8 cellular contexts compared by ENCODE assay signal in the genomic region with DNA sequence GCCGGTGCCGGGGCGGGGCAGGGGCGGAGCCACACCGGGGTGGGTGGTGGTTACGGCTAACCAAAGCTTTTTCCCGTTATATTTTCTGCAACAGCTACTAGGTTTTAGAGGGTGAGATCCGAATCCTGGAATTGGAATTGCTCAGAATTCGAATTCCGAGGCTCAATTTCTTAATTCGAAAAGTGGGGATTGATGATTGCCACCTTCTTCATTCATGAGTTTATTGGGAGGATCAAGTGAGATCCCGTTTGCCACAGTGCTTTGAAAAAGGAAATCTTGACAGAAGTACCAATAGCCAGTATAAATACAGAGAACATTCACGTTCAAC. TPM values are rescaled to one million over a fixed set of nuclear protein-coding genes. Genes with fewer than 3 reads are reported as not detected.
DNase-seq lines count a peak whose midpoint lies in the region; ATAC-seq and TF ChIP-seq lines count a peak whose summit lies in the region.

No MANE protein-coding gene starts in this region.

- WGBS in heart right ventricle, 2 donors: 0% methylated on average over 13 of the region's 13 CpGs
- under 1% methylated on average over 11 of the region's 13 CpGs for WGBS in mesenchymal stem cell
- under 1% methylated on average over 13 of the region's 13 CpGs for WGBS in urinary bladder

- peaks cover 17% of the 10 kb centered on the region for H3K79me1 ChIP-seq in mesenchymal stem cell (replicated peaks; ENCODE audit: low read length, poor library complexity, severe bottlenecking)

- H3K27me3 ChIP-seq in heart right ventricle (no peaks in the 10 kb centered on the region), mesenchymal stem cell (ENCODE audit: control insufficient read depth in 1 of 2, insufficient read depth in 1 of 2, low read length in 2 of 2) (no peaks in the 10 kb centered on the region)

- H2BK120ac ChIP-seq in mesenchymal stem cell (ENCODE audit: low read depth, low read length): no peak overlapping the region

- no peak overlapping the region for H2BK15ac ChIP-seq in mesenchymal stem cell (ENCODE audit: low read depth, poor library complexity, severe bottlenecking)

- no peak overlapping the region for H4K8ac ChIP-seq in mesenchymal stem cell (ENCODE audit: low read length)

- H3K23ac ChIP-seq in mesenchymal stem cell (ENCODE audit: low read length in 2 of 2): no peak overlapping the region

- H2AK5ac ChIP-seq in mesenchymal stem cell (ENCODE audit: low read length, severe bottlenecking): no peak overlapping the region

- H3K4me1 ChIP-seq in heart right ventricle: peaks cover 0 to 29% (median 23%) of the 10 kb centered on the region in 9 donors
- peaks cover 6% of the 10 kb centered on the region for H3K4me1 ChIP-seq in mesenchymal stem cell (ENCODE audit: control insufficient read depth, insufficient read depth, low read depth, low read length)
- H3K4me1 ChIP-seq in urinary bladder (ENCODE audit: insufficient read depth): no peaks in the 10 kb centered on the region

- no peaks in the 10 kb centered on the region for H3K9me3 ChIP-seq in heart right ventricle
- H3K9me3 ChIP-seq in mesenchymal stem cell (ENCODE audit: control insufficient read depth, low read length): no peaks in the 10 kb centered on the region

- intact Hi-C loops in heart right ventricle (cut with DNase I) (loop anchor here in 2 of 10 donors (2.0 kb wide), 2 partner anchors 29 to 51 kb away; partner anchors contain the start of genes C1orf50 (in 2 of the 2), P3H1 (in 2 of the 2) and ZNF691 (in 1 of the 2)), left ventricle myocardium superior (cut with micrococcal nuclease) (no loop called here), left colon (cut with DNase I, micrococcal nuclease) (no loop called here)

- no peak for TF ChIP-seq CTCF in heart right ventricle (IDR thresholded peaks at IDR 0.05)

- H3K9ac ChIP-seq in mesenchymal stem cell (ENCODE audit: low read length): peak overlapping the region; percentile 80

- H3K4ac ChIP-seq in mesenchymal stem cell (ENCODE audit: low read depth in 1 of 2, low read length in 2 of 2): no peak overlapping the region

- H3K14ac ChIP-seq in mesenchymal stem cell (ENCODE audit: low read length in 2 of 2): no peak overlapping the region

- no peak overlapping the region for H2BK5ac ChIP-seq in mesenchymal stem cell (ENCODE audit: low read depth, low read length, poor library complexity, severe bottlenecking)

- H3K4me2 ChIP-seq in mesenchymal stem cell (ENCODE audit: low read length, poor library complexity, severe bottlenecking): peak overlapping the region; percentile 61

- no peak overlapping the region for H3K18ac ChIP-seq in mesenchymal stem cell (ENCODE audit: low read depth in 1 of 2, low read length in 2 of 2)

- ATAC-seq in heart right ventricle (no peak), left ventricle myocardium superior (no peak), left lobe of liver (no peak), left colon (no peak)

- H2BK12ac ChIP-seq in mesenchymal stem cell (ENCODE audit: low read length in 2 of 2): no peak overlapping the region

- H3K27ac ChIP-seq in heart right ventricle (peak overlapping the region; percentile 93 to 100 (median 99)), angular gyrus (ENCODE audit: low read depth, low read length) (peak overlapping the region; percentile 34), mesenchymal stem cell (ENCODE audit: low read length, poor library complexity, severe bottlenecking) (no peak overlapping the region), urinary bladder (ENCODE audit: low read depth) (no peak overlapping the region)

- no peak overlapping the region for H4K91ac ChIP-seq in mesenchymal stem cell (ENCODE audit: low read length)

- DNase-seq in heart right ventricle: no peak
- no peak for DNase-seq in left ventricle myocardium superior
- DNase-seq in mesenchymal stem cell: no peak
- no peak for DNase-seq in left lobe of liver (ENCODE audit: low spot score)
- no peak for DNase-seq in left colon
- no peak for DNase-seq in kidney glomerular epithelial cell (lab: John Stamatoyannopoulos, UW)

- H3K4me3 ChIP-seq in heart right ventricle (peak overlapping the region; percentile 29 to 92 (median 74)), mesenchymal stem cell (ENCODE audit: insufficient read depth in 1 of 2, low read depth in 1 of 2, low read length in 2 of 2) (peak overlapping the region in 1 of 2 experiments; percentile 76), urinary bladder (ENCODE audit: low read depth, low read length) (peak overlapping the region; percentile 69)

- H2AFZ ChIP-seq in mesenchymal stem cell (ENCODE audit: low read depth, low read length): no peak overlapping the region

- peaks cover 0 to 15% (median 0%) of the 10 kb centered on the region in 9 donors for H3K36me3 ChIP-seq in heart right ventricle
- H3K36me3 ChIP-seq in mesenchymal stem cell (ENCODE audit: control insufficient read depth in 1 of 2, insufficient read depth in 2 of 2, low read depth in 1 of 2, low read length in 2 of 2): peaks cover 4 to 9% of the 10 kb centered on the region in 2 experiments
- H3K36me3 ChIP-seq in urinary bladder (ENCODE audit: insufficient read depth): no peaks in the 10 kb centered on the region

RNA-seq across cellular contexts. Expression of gene SVBP, which starts 0.2 kb away (rescaled TPM):
- 10 to 100 TPM; 11.6 to 19.7 (median 13.8) TPM for total RNA-seq in heart right ventricle
- polyA plus RNA-seq in heart right ventricle: 10 to 100 TPM; 24.7 to 31.7 TPM
- 14.2 TPM for total RNA-seq in left ventricle myocardium superior
- 39.9 TPM for polyA plus RNA-seq in mesenchymal stem cell (2013, experiment 1 of 2)
- polyA plus RNA-seq in mesenchymal stem cell (2013, experiment 2 of 2): 39.5 TPM
- 30.8 TPM for total RNA-seq in urinary bladder
- 35.5 TPM for polyA plus RNA-seq in urinary bladder
- 6.9 TPM for total RNA-seq in left lobe of liver
- total RNA-seq in left colon: 10 to 100 TPM; 11.7 to 18.0 TPM

RNA-seq across cellular contexts. Expression of gene ERMAP, which starts 0.5 kb away (rescaled TPM):
- 1 to 10 TPM; 2.2 to 6.1 (median 5.0) TPM for total RNA-seq in heart right ventricle
- polyA plus RNA-seq in heart right ventricle: 1 to 10 TPM; 1.4 to 4.0 TPM
- 5.1 TPM for total RNA-seq in left ventricle myocardium superior
- polyA plus RNA-seq in mesenchymal stem cell (2013, experiment 1 of 2): 7.8 TPM
- 7.6 TPM for polyA plus RNA-seq in mesenchymal stem cell (2013, experiment 2 of 2)
- 12.3 TPM for total RNA-seq in urinary bladder
- polyA plus RNA-seq in urinary bladder: 8.2 TPM
- total RNA-seq in left lobe of liver: 15.1 TPM
- 10 to 100 TPM; 12.5 to 15.6 TPM for total RNA-seq in left colon

RNA-seq across cellular contexts. Expression of gene ZNF691, which starts 29.0 kb away (rescaled TPM):
- total RNA-seq in heart right ventricle: 1 to 10 TPM; 6.0 to 9.2 (median 7.9) TPM
- 10 to 100 TPM in 1 of 2 donors, 1 to 10 TPM in 1; 6.7 to 10.1 TPM for polyA plus RNA-seq in heart right ventricle
- total RNA-seq in left ventricle myocardium superior: 8.0 TPM
- polyA plus RNA-seq in mesenchymal stem cell (2013, experiment 1 of 2): 6.0 TPM
- 5.7 TPM for polyA plus RNA-seq in mesenchymal stem cell (2013, experiment 2 of 2)
- total RNA-seq in urinary bladder: 10.3 TPM
- 12.0 TPM for polyA plus RNA-seq in urinary bladder
- total RNA-seq in left lobe of liver: 6.8 TPM
- 1 to 10 TPM; 4.3 to 5.0 TPM for total RNA-seq in left colon

RNA-seq across cellular contexts. Expression of gene TMEM269, which starts 32.6 kb away (rescaled TPM):
- total RNA-seq in heart right ventricle (under 1 TPM in 2 of 10 donors, not detected in 8; 0.07 to 0.09 TPM), left ventricle myocardium superior (not detected), urinary bladder (not detected), left lobe of liver (0.08 TPM), left colon (1 to 10 TPM in 1 of 2 donors, under 1 TPM in 1; 0.20 to 1.6 TPM)
- polyA plus RNA-seq in heart right ventricle (under 1 TPM in 1 of 2 donors, not detected in 1; 0.01 TPM), urinary bladder (0.05 TPM)
- 0.04 TPM for polyA plus RNA-seq in mesenchymal stem cell (2013, experiment 1 of 2)
- polyA plus RNA-seq in mesenchymal stem cell (2013, experiment 2 of 2): 0.07 TPM

RNA-seq across cellular contexts. Expression of gene C1orf50, which starts 50.4 kb away (rescaled TPM):
- total RNA-seq in heart right ventricle (10 to 100 TPM in 2 of 10 donors, 1 to 10 TPM in 8; 4.9 to 10.7 (median 8.5) TPM), left ventricle myocardium superior (10.4 TPM), urinary bladder (5.1 TPM), left lobe of liver (4.0 TPM), left colon (1 to 10 TPM; 5.6 to 8.7 TPM)
- polyA plus RNA-seq in heart right ventricle (1 to 10 TPM; 4.7 to 5.8 TPM), urinary bladder (3.4 TPM)
- 2.2 TPM for polyA plus RNA-seq in mesenchymal stem cell (2013, experiment 1 of 2)
- polyA plus RNA-seq in mesenchymal stem cell (2013, experiment 2 of 2): 2.5 TPM

Comparison
In these comparisons a context has a peak if more than half of its experiments do, and no peak if none do; other contexts are left out.
1. H3K27ac ChIP-seq: peak in heart right ventricle (10 of 10) and angular gyrus (single experiment); none in mesenchymal stem cell (single experiment) and urinary bladder (single experiment).